In the genomic region with DNA sequence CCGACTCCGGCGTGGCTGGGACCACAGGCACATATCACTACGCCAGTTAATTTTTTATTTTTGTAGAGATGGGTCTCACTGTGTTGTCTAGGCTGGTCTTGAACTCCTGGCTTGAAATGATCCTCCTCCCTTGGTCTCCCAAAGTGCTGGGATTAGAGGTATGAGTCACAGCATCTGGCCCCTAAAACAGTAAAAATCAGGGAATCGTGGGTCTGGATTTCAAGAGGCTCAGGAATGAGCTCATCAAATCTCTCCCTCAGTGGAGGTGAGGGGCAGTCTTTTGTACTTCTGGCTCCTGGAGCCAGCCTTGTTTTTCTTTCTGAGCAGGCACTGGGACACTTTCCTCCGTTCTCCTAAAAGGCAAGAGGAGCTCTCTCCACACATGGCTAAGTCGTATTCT, we compare ENCODE assay signal across 16 cellular contexts. TPM values are rescaled to one million over a fixed set of nuclear protein-coding genes. Genes with fewer than 3 reads are reported as not detected.
A peak's percentile ranks its signal among the peaks of the same experiment; 100 is the strongest.
DNase-seq lines count a peak whose midpoint lies in the region; ATAC-seq and TF ChIP-seq lines count a peak whose summit lies in the region.
"Had no signal": no experiment of that assay in that cellular context is flagged by ENCODE, and none has a peak within 500 bp of the region (broad histone marks: within the 10 kb centered on the region; RNA-seq: fewer than 3 reads in every experiment).

No MANE protein-coding gene starts in this region.

- dilution Hi-C loops in mammary epithelial cell (cut with HindIII; ENCODE audit: low sequenced_read_pairs): loop anchor here (5.0 kb wide), 1 partner anchor 35 kb away; no protein-coding TSS in a partner anchor

- H4K20me1 ChIP-seq in mammary epithelial cell (ENCODE audit: insufficient read depth, low read length): no peaks in the 10 kb centered on the region

- H2AFZ ChIP-seq in mammary epithelial cell (ENCODE audit: low read depth, low read length): no peak overlapping the region

- no peak for TF ChIP-seq POLR2A in right lobe of liver (IDR thresholded peaks at IDR 0.05)

- DNase-seq in MCF 10A (ENCODE audit: unreplicated experiment) (peak; percentile 21), mammary epithelial cell (no peak), SHP77 treated with DMSO at 0.1 percent for 48 hours (lab: John Stamatoyannopoulos, UW) (peak; percentile 78), right lobe of liver (no peak), upper lobe of right lung (no peak), omental fat pad (ENCODE audit: low spot score) (no peak), dorsolateral prefrontal cortex (no peak)
- DNase-seq: activated naive CD8-positive, alpha-beta T cell treated with anti-CD3 and anti-CD28 coated beads for 36 hours; cortex of kidney; GOT3; stimulated activated CD8-positive, alpha-beta memory T cell treated with anti-CD3 and anti-CD28 coated beads, Interleukin-4, amount 100 ng/mL, for 48 hours had no signal

- 77% methylated on average over 7 of the region's 7 CpGs for WGBS in mammary epithelial cell (ENCODE audit: low coverage, missing lambda C conversion rate)
- WGBS in right lobe of liver (ENCODE audit: insufficient coverage, low coverage, low lambda C conversion rate, missing lambda C conversion rate): 81% methylated on average over 6 of the region's 7 CpGs

- peaks cover 28% of the 10 kb centered on the region for H3K36me3 Mint-ChIP-seq in MCF 10A (ENCODE audit: insufficient read depth, unreplicated experiment)
- H3K36me3 Mint-ChIP-seq: activated naive CD8-positive, alpha-beta T cell treated with anti-CD3 and anti-CD28 coated beads for 36 hours had no signal

- H3K27me3 Mint-ChIP-seq in MCF 10A (ENCODE audit: insufficient read depth, unreplicated experiment): peaks cover 9% of the 10 kb centered on the region
- H3K27me3 Mint-ChIP-seq: activated naive CD8-positive, alpha-beta T cell treated with anti-CD3 and anti-CD28 coated beads for 36 hours had no signal

- ATAC-seq in right lobe of liver (no peak), upper lobe of right lung (no peak), omental fat pad (ENCODE audit: low FRiP score) (no peak), GM18909 (IDR thresholded peaks at IDR 0.05; ENCODE audit: poor library complexity, unreplicated experiment) (no peak)
- ATAC-seq: activated CD4-positive, CD25-positive, alpha-beta regulatory T cell treated with anti-CD3 and anti-CD28 coated beads, Interleukin-2, amount 50 U/mL, for 24 hours had no signal

- no peaks in the 10 kb centered on the region for H3K79me2 ChIP-seq in mammary epithelial cell (ENCODE audit: insufficient read depth, low read length)

- H3K9ac ChIP-seq in mammary epithelial cell (ENCODE audit: insufficient read depth, low read length): no peak overlapping the region

- no peak overlapping the region for H3K4me3 Mint-ChIP-seq in MCF 10A (ENCODE audit: unreplicated experiment)
- H3K4me3 Mint-ChIP-seq: activated naive CD8-positive, alpha-beta T cell treated with anti-CD3 and anti-CD28 coated beads for 36 hours; CD14-positive monocyte had no signal

- H3K4me1 Mint-ChIP-seq in MCF 10A (ENCODE audit: insufficient read depth, unreplicated experiment): peaks cover 25% of the 10 kb centered on the region
- H3K4me1 Mint-ChIP-seq: CD14-positive monocyte had no signal

- no peak overlapping the region for H3K4me2 ChIP-seq in mammary epithelial cell (ENCODE audit: insufficient read depth, low read depth, low read length)

- CTCF ChIA-PET in MCF 10A (lab: Yijun Ruan, JAX) (interaction anchor here (0.6 to 1.8 kb wide), 11 partner anchors 8 to 208 kb away, joined by 3 to 7 read pairs (median 4); no protein-coding TSS in a partner anchor), mammary epithelial cell (lab: Charles Lee; ENCODE audit: low non-redundant PET) (no interaction called here)

- in situ Hi-C loops in mammary epithelial cell (cut with MboI; ENCODE audit: low sequenced_read_pairs in 2 of 2): no loop called here

- TF ChIP-seq CTCF in MCF 10A (IDR thresholded peaks at IDR 0.05; ENCODE audit: unreplicated experiment) (no peak), mammary epithelial cell (conservative IDR thresholded peaks at IDR 0.05 in 1 of 2, IDR thresholded peaks at IDR 0.05 in 1 of 2; ENCODE audit: extremely low read depth in 1 of 2, insufficient read depth in 1 of 2, low read depth in 1 of 2, low read length in 2 of 2) (no peak), right lobe of liver (IDR thresholded peaks at IDR 0.05) (no peak), upper lobe of right lung (IDR thresholded peaks at IDR 0.05) (no peak), omental fat pad (IDR thresholded peaks at IDR 0.05) (no peak), dorsolateral prefrontal cortex (IDR thresholded peaks at IDR 0.05 in 54 of 56, conservative IDR thresholded peaks at IDR 0.05 in 2 of 56; ENCODE audit: low read depth in 1 of 56, partially characterized antibody in 56 of 56) (no peak)

- H3K27ac Mint-ChIP-seq in MCF 10A (ENCODE audit: low read depth, unreplicated experiment): no peak overlapping the region
- H3K27ac Mint-ChIP-seq: activated naive CD8-positive, alpha-beta T cell treated with anti-CD3 and anti-CD28 coated beads for 36 hours had no signal

- H3K27ac ChIP-seq in mammary epithelial cell (ENCODE audit: insufficient read depth, low read depth, low read length) (no peak overlapping the region), right lobe of liver (peak overlapping the region; percentile 0 to 54 (median 51)), upper lobe of right lung (peak overlapping the region; percentile 24), dorsolateral prefrontal cortex (no peak overlapping the region)
- H3K27ac ChIP-seq: left lung had no signal

- POLR2A ChIA-PET in MCF 10A (lab: Yijun Ruan, JAX): interaction anchor here (0.7 to 2.9 kb wide), 5 partner anchors 13 to 92 kb away, joined by 3 to 19 read pairs (median 5); a partner anchor contains a TSS

- peaks cover 20% of the 10 kb centered on the region for H3K4me1 ChIP-seq in mammary epithelial cell (ENCODE audit: insufficient read depth, low read length)
- H3K4me1 ChIP-seq in right lobe of liver: peaks cover 0 to 11% (median 5%) of the 10 kb centered on the region in 4 donors
- peaks cover 4% of the 10 kb centered on the region for H3K4me1 ChIP-seq in upper lobe of right lung
- H3K4me1 ChIP-seq: left lung had no signal

- H3K36me3 ChIP-seq in mammary epithelial cell (ENCODE audit: insufficient read depth, low read length) (no peaks in the 10 kb centered on the region), right lobe of liver (peaks cover 0 to 7% (median 2%) of the 10 kb centered on the region in 4 donors), upper lobe of right lung (peaks cover 8% of the 10 kb centered on the region)

- intact Hi-C loops in MCF 10A (cut with micrococcal nuclease) (no loop called here), mammary epithelial cell (cut with micrococcal nuclease) (loop anchor here (2.0 kb wide), 1 partner anchor 33 kb away; a partner anchor contains a TSS), right lobe of liver (cut with DNase I) (no loop called here), upper lobe of right lung (cut with DNase I) (no loop called here), dorsolateral prefrontal cortex (cut with DNase I) (no loop called here)

- H3K4me3 ChIP-seq in mammary epithelial cell (replicated peaks in 1 of 3; ENCODE audit: insufficient read depth in 1 of 3, low read depth in 2 of 3, low read length in 3 of 3): no peak overlapping the region
- H3K4me3 ChIP-seq in right lobe of liver: no peak overlapping the region
- no peak overlapping the region for H3K4me3 ChIP-seq in upper lobe of right lung
- no peak overlapping the region for H3K4me3 ChIP-seq in dorsolateral prefrontal cortex
- H3K4me3 ChIP-seq: gastroesophageal sphincter, left lung had no signal

- no peaks in the 10 kb centered on the region for H3K27me3 ChIP-seq in mammary epithelial cell (ENCODE audit: insufficient read depth, low read length)
- no peaks in the 10 kb centered on the region for H3K27me3 ChIP-seq in right lobe of liver
- H3K27me3 ChIP-seq in upper lobe of right lung: no peaks in the 10 kb centered on the region
- H3K27me3 ChIP-seq in dorsolateral prefrontal cortex: no peaks in the 10 kb centered on the region
- H3K27me3 ChIP-seq: gastroesophageal sphincter, left lung had no signal

- H3K9me3 ChIP-seq in mammary epithelial cell (replicated peaks; ENCODE audit: insufficient read depth, low read length): no peaks in the 10 kb centered on the region
- H3K9me3 ChIP-seq in right lobe of liver: no peaks in the 10 kb centered on the region
- H3K9me3 ChIP-seq in upper lobe of right lung: no peaks in the 10 kb centered on the region
- H3K9me3 ChIP-seq: gastroesophageal sphincter, left lung had no signal

- BruUV-seq in MCF 10A (replicated peaks; lab: Mats Ljungman, UMichigan) (no TSS peak), mammary epithelial cell (replicated peaks; lab: Mats Ljungman, UMichigan) (no TSS peak)

- no peaks in the 10 kb centered on the region for H3K9me3 Mint-ChIP-seq in MCF 10A (ENCODE audit: unreplicated experiment)
- H3K9me3 Mint-ChIP-seq: activated naive CD8-positive, alpha-beta T cell treated with anti-CD3 and anti-CD28 coated beads for 36 hours had no signal

RNA-seq across cellular contexts. Expression of a gene that starts 32.1 kb away (rescaled TPM):
- total RNA-seq in MCF 10A (2022): 135 and 151 TPM in 2 replicates
- 100 to 1,000 TPM in 1 of 2 donors, 10 to 100 TPM in 1; 57.3 to 105 TPM for total RNA-seq in mammary epithelial cell
- polyA plus RNA-seq in mammary epithelial cell: 56.0 TPM
- 93.7 TPM for polyA minus RNA-seq in mammary epithelial cell
- total RNA-seq in right lobe of liver: 10 to 100 TPM; 33.4 to 55.3 (median 49.7) TPM
- total RNA-seq in upper lobe of right lung: 103 TPM
- 100 to 1,000 TPM in 2 of 4 donors, 10 to 100 TPM in 2; 93.9 to 124 (median 104) TPM for total RNA-seq in omental fat pad
- 100 to 1,000 TPM in 99 of 120 experiments, 10 to 100 TPM in 21; 67.8 to 164 (median 115) TPM for total RNA-seq in dorsolateral prefrontal cortex

Comparison
In these comparisons a context has a peak if more than half of its experiments do, and no peak if none do; other contexts are left out.
1. DNase-seq: peak in MCF 10A (single experiment) and SHP77 treated with DMSO at 0.1 percent for 48 hours (single experiment); none in mammary epithelial cell (single experiment), right lobe of liver (0 of 3), upper lobe of right lung (single experiment), omental fat pad (single experiment) and dorsolateral prefrontal cortex (0 of 10).
2. H3K27ac ChIP-seq: peak in right lobe of liver (3 of 3) and upper lobe of right lung (single experiment); none in mammary epithelial cell (single experiment) and dorsolateral prefrontal cortex (0 of 59).